In the genomic region with DNA sequence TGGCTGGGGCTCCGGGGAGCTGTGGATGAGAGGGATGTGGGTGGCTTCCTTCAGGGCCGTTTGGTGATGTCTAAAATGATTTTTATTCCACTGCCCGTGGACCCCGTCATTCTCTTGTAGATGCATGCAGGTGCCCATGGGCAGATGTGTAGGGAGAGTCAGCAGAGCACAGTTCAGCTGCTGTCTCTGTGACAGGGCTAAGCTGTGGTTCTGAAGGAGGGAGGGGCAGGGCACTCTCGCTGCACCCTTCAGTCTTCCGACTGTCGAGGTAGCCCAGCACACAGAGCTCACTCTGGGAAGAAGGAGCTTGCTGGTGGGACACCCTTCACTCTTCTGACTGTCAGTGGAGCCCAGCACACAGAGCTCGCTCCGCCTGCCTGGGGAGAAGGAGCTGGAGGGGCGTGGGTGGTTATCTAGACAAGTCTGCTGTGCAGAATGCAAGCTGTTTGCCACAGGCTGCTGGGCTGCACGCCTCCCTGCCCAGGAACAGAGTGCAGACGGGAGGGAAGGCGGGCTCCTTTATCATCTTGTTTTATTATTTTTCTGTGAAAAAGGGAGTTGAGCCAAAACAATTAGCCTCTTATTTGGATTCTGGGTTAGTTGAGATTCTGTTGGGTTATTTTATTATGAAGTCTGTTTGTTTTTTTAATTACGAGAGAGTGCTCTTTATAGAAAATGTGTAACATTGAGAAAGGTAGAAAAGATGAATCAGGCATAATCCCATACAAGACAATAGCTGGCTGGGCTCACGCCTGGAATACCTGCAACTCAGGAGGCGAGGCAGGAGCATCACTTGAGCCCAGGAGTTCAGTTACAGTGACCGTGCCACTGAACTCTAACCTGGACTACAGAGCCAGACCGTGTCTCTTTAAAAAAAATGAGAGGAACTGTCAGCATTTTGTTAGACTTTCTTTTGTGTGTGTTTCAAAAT, we compare ENCODE assay signal across 14 cellular contexts. TPM values are rescaled to one million over a fixed set of nuclear protein-coding genes. Genes with fewer than 3 reads are reported as not detected.
DNase-seq lines count a peak whose midpoint lies in the region; ATAC-seq and TF ChIP-seq lines count a peak whose summit lies in the region.
"Had no signal": no experiment of that assay in that cellular context is flagged by ENCODE, and none has a peak within 500 bp of the region (broad histone marks: within the 10 kb centered on the region; RNA-seq: fewer than 3 reads in every experiment).

No MANE protein-coding gene starts in this region.

- intact Hi-C loops in natural killer cell (cut with micrococcal nuclease): no loop called here
- intact Hi-C loops in thyroid gland (cut with DNase I): no loop called here
- intact Hi-C loops in lower leg skin (cut with DNase I; ENCODE audit: low total_unique reads): no loop called here

- POLR2A ChIA-PET in CD8-positive, alpha-beta memory T cell (lab: Charles Lee): no interaction called here

- H3K9me3 ChIP-seq in thyroid gland: no peaks in the 10 kb centered on the region
- no peaks in the 10 kb centered on the region for H3K9me3 ChIP-seq in CD8-positive, alpha-beta memory T cell (ENCODE audit: low read length)

- H3K27me3 Mint-ChIP-seq in natural killer cell (ENCODE audit: low read depth in 2 of 2): no peaks in the 10 kb centered on the region
- no peaks in the 10 kb centered on the region for H3K27me3 Mint-ChIP-seq in natural killer cell treated with Interleukin-12 subunit alpha and Interleukin-12 subunit beta and Interleukin-15 and Interleukin-18, amount 100 ng/mL, for 72 hours
- no peaks in the 10 kb centered on the region for H3K27me3 Mint-ChIP-seq in mesothelial cell of epicardium (ENCODE audit: low read depth)
- no peaks in the 10 kb centered on the region for H3K27me3 Mint-ChIP-seq in CD8-positive, alpha-beta memory T cell

- WGBS in thyroid gland, 2 donors: 63 to 83% methylated on average over 18 of the region's 18 CpGs
- 78 to 89% methylated on average over 18 of the region's 18 CpGs for WGBS in lower leg skin, 2 donors

- DNase-seq in natural killer cell (no peak), amniotic epithelial cell (ENCODE audit: low read depth) (peak; percentile 14), mesothelial cell of epicardium (ENCODE audit: low spot score in 2 of 2, unreplicated experiment in 2 of 2) (no peak), thyroid gland (peak; percentile 48 to 73), HK-2 (ENCODE audit: unreplicated experiment) (no peak), lower leg skin (ENCODE audit: low spot score in 2 of 2) (no peak)
- no peak for DNase-seq in natural killer cell treated with Interleukin-12 subunit alpha and Interleukin-12 subunit beta and Interleukin-15 and Interleukin-18, amount 100 ng/mL, for 72 hours (ENCODE audit: low spot score)
- DNase-seq in CD8-positive, alpha-beta memory T cell: no peak
- DNase-seq: AML-193; NCI-H446 treated with DMSO at 0.1 percent for 48 hours; stimulated activated naive CD8-positive, alpha-beta T cell treated with anti-CD3 and anti-CD28 coated beads, Interleukin-15, Interleukin-2, amounts not matched to agents 100 U/mL and 50 U/mL, for 24 hours had no signal

- ATAC-seq in natural killer cell: no peak
- no peak for ATAC-seq in natural killer cell treated with Interleukin-12 subunit alpha and Interleukin-12 subunit beta and Interleukin-15 and Interleukin-18, amount 100 ng/mL, for 72 hours
- ATAC-seq: stimulated activated naive CD8-positive, alpha-beta T cell treated with anti-CD3 and anti-CD28 coated beads, Interleukin-15, Interleukin-2, amounts not matched to agents 100 U/mL and 50 U/mL, for 24 hours had no signal

- H3K36me3 Mint-ChIP-seq in natural killer cell (peaks cover 11% of the 10 kb centered on the region), mesothelial cell of epicardium (peaks cover 20% of the 10 kb centered on the region)
- H3K36me3 Mint-ChIP-seq in natural killer cell treated with Interleukin-12 subunit alpha and Interleukin-12 subunit beta and Interleukin-15 and Interleukin-18, amount 100 ng/mL, for 72 hours: no peaks in the 10 kb centered on the region
- H3K36me3 Mint-ChIP-seq in CD8-positive, alpha-beta memory T cell: peaks cover 0 to 82% (median 10%) of the 10 kb centered on the region in 3 donors

- H3K4me1 Mint-ChIP-seq in natural killer cell (peaks cover 0 to 18% of the 10 kb centered on the region in 2 donors), mesothelial cell of epicardium (no peaks in the 10 kb centered on the region)
- H3K4me1 Mint-ChIP-seq in natural killer cell treated with Interleukin-12 subunit alpha and Interleukin-12 subunit beta and Interleukin-15 and Interleukin-18, amount 100 ng/mL, for 72 hours (ENCODE audit: low read depth in 2 of 2): peaks cover 0 to 8% of the 10 kb centered on the region in 2 donors
- peaks cover 0 to 3% (median 0%) of the 10 kb centered on the region in 3 donors for H3K4me1 Mint-ChIP-seq in CD8-positive, alpha-beta memory T cell

- H3K4me3 ChIP-seq in thyroid gland (replicated peaks in 1 of 3): no peak overlapping the region
- no peak overlapping the region for H3K4me3 ChIP-seq in CD8-positive, alpha-beta memory T cell (ENCODE audit: low read length)
- H3K4me3 ChIP-seq in lower leg skin (ENCODE audit: low read depth, poor library complexity, severe bottlenecking): no peak overlapping the region

- H3K27ac ChIP-seq in thyroid gland: peak overlapping the region in 1 of 3 donors; percentile 10
- no peak overlapping the region for H3K27ac ChIP-seq in CD8-positive, alpha-beta memory T cell (ENCODE audit: low read depth, low read length)

- no peak for TF ChIP-seq CTCF in natural killer cell (IDR thresholded peaks at IDR 0.05)
- no peak for TF ChIP-seq CTCF in mesothelial cell of epicardium (IDR thresholded peaks at IDR 0.05; ENCODE audit: unreplicated experiment)
- no peak for TF ChIP-seq CTCF in thyroid gland (IDR thresholded peaks at IDR 0.05)
- no peak for TF ChIP-seq CTCF in lower leg skin (IDR thresholded peaks at IDR 0.05)

- no peak overlapping the region for H3K4me3 Mint-ChIP-seq in natural killer cell
- H3K4me3 Mint-ChIP-seq in natural killer cell treated with Interleukin-12 subunit alpha and Interleukin-12 subunit beta and Interleukin-15 and Interleukin-18, amount 100 ng/mL, for 72 hours: no peak overlapping the region
- H3K4me3 Mint-ChIP-seq in mesothelial cell of epicardium: no peak overlapping the region
- no peak overlapping the region for H3K4me3 Mint-ChIP-seq in CD8-positive, alpha-beta memory T cell

- CTCF ChIA-PET in CD8-positive, alpha-beta memory T cell (lab: Charles Lee): no interaction called here

- H3K36me3 ChIP-seq in thyroid gland: peaks cover 27 to 29% of the 10 kb centered on the region in 2 donors
- H3K36me3 ChIP-seq in CD8-positive, alpha-beta memory T cell (ENCODE audit: insufficient read depth, low read length): peaks cover 23% of the 10 kb centered on the region

- TF ChIP-seq POLR2A in thyroid gland (IDR thresholded peaks at IDR 0.05) (no peak), lower leg skin (IDR thresholded peaks at IDR 0.05) (no peak)

- H3K9me3 Mint-ChIP-seq in natural killer cell: no peaks in the 10 kb centered on the region
- no peaks in the 10 kb centered on the region for H3K9me3 Mint-ChIP-seq in natural killer cell treated with Interleukin-12 subunit alpha and Interleukin-12 subunit beta and Interleukin-15 and Interleukin-18, amount 100 ng/mL, for 72 hours
- no peaks in the 10 kb centered on the region for H3K9me3 Mint-ChIP-seq in mesothelial cell of epicardium
- H3K9me3 Mint-ChIP-seq in CD8-positive, alpha-beta memory T cell: no peaks in the 10 kb centered on the region

- H3K4me1 ChIP-seq in thyroid gland: peaks cover 23 to 24% of the 10 kb centered on the region in 2 donors
- no peaks in the 10 kb centered on the region for H3K4me1 ChIP-seq in CD8-positive, alpha-beta memory T cell (ENCODE audit: insufficient read depth, low read length)

- no peaks in the 10 kb centered on the region for H3K27me3 ChIP-seq in thyroid gland
- no peaks in the 10 kb centered on the region for H3K27me3 ChIP-seq in CD8-positive, alpha-beta memory T cell (ENCODE audit: insufficient read depth, low read length, poor library complexity, severe bottlenecking)

- H3K27ac Mint-ChIP-seq in natural killer cell (peak overlapping the region; percentile 31 to 64), mesothelial cell of epicardium (peak overlapping the region; percentile 26)
- no peak overlapping the region for H3K27ac Mint-ChIP-seq in natural killer cell treated with Interleukin-12 subunit alpha and Interleukin-12 subunit beta and Interleukin-15 and Interleukin-18, amount 100 ng/mL, for 72 hours
- H3K27ac Mint-ChIP-seq in CD8-positive, alpha-beta memory T cell: peak overlapping the region in 2 of 8 donors; percentile 26 to 36

RNA-seq across cellular contexts. Expression of a gene that starts 28.2 kb away (rescaled TPM):
- 10 to 100 TPM; 81.4 to 88.4 (median 84.6) TPM for total RNA-seq in natural killer cell
- 100 to 1,000 TPM; 171 to 178 TPM for total RNA-seq in natural killer cell treated with Interleukin-12 subunit alpha and Interleukin-12 subunit beta and Interleukin-15 and Interleukin-18, amount 100 ng/mL, for 72 hours
- 58.8 to 60.8 TPM (median 59.0 TPM) in 3 replicates for total RNA-seq in mesothelial cell of epicardium
- total RNA-seq in thyroid gland: 100 to 1,000 TPM in 3 of 4 donors, 10 to 100 TPM in 1; 89.9 to 140 (median 117) TPM
- total RNA-seq in CD8-positive, alpha-beta memory T cell: 100 to 1,000 TPM; 159 to 166 TPM
- 101 TPM for polyA plus RNA-seq in CD8-positive, alpha-beta memory T cell
- 100 to 1,000 TPM; 143 to 198 (median 167) TPM for total RNA-seq in lower leg skin

RNA-seq across cellular contexts. Expression of a gene that starts 36.3 kb away (rescaled TPM):
- total RNA-seq in natural killer cell: 100 to 1,000 TPM in 2 of 3 donors, 10 to 100 TPM in 1; 77.9 to 112 (median 104) TPM
- total RNA-seq in natural killer cell treated with Interleukin-12 subunit alpha and Interleukin-12 subunit beta and Interleukin-15 and Interleukin-18, amount 100 ng/mL, for 72 hours: 10 to 100 TPM; 38.7 to 47.7 TPM
- total RNA-seq in mesothelial cell of epicardium: 57.1 to 60.9 TPM (median 57.7 TPM) in 3 replicates
- 10 to 100 TPM; 46.9 to 60.8 (median 50.8) TPM for total RNA-seq in thyroid gland
- total RNA-seq in CD8-positive, alpha-beta memory T cell: 10 to 100 TPM; 24.5 to 24.7 TPM
- 24.6 TPM for polyA plus RNA-seq in CD8-positive, alpha-beta memory T cell
- total RNA-seq in lower leg skin: 100 to 1,000 TPM in 1 of 4 donors, 10 to 100 TPM in 3; 69.7 to 135 (median 86.0) TPM

RNA-seq across cellular contexts. Expression of a gene that starts 54.5 kb away (rescaled TPM):
- total RNA-seq in natural killer cell (not detected), mesothelial cell of epicardium (not detected in 3 replicates), thyroid gland (not detected), lower leg skin (not detected)
- not detected for total RNA-seq in natural killer cell treated with Interleukin-12 subunit alpha and Interleukin-12 subunit beta and Interleukin-15 and Interleukin-18, amount 100 ng/mL, for 72 hours
- total RNA-seq in CD8-positive, alpha-beta memory T cell: not detected
- polyA plus RNA-seq in CD8-positive, alpha-beta memory T cell: not detected
- total RNA-seq: liver, MCF 10A, RPMI7951 had no signal
- polyA plus RNA-seq: liver had no signal

Comparison
In these comparisons a context has a peak if more than half of its experiments do, and no peak if none do; other contexts are left out.
1. H3K27ac Mint-ChIP-seq: peak in natural killer cell (2 of 2) and mesothelial cell of epicardium (single experiment); none in natural killer cell treated with Interleukin-12 subunit alpha and Interleukin-12 subunit beta and Interleukin-15 and Interleukin-18, amount 100 ng/mL, for 72 hours (0 of 2).
2. DNase-seq: peak in amniotic epithelial cell (single experiment) and thyroid gland (2 of 2); none in natural killer cell (single experiment), natural killer cell treated with Interleukin-12 subunit alpha and Interleukin-12 subunit beta and Interleukin-15 and Interleukin-18, amount 100 ng/mL, for 72 hours (single experiment), mesothelial cell of epicardium (0 of 2), CD8-positive, alpha-beta memory T cell (0 of 5), HK-2 (single experiment) and lower leg skin (0 of 2).